ENCODE assay signal across 1 cellular context in the genomic region with DNA sequence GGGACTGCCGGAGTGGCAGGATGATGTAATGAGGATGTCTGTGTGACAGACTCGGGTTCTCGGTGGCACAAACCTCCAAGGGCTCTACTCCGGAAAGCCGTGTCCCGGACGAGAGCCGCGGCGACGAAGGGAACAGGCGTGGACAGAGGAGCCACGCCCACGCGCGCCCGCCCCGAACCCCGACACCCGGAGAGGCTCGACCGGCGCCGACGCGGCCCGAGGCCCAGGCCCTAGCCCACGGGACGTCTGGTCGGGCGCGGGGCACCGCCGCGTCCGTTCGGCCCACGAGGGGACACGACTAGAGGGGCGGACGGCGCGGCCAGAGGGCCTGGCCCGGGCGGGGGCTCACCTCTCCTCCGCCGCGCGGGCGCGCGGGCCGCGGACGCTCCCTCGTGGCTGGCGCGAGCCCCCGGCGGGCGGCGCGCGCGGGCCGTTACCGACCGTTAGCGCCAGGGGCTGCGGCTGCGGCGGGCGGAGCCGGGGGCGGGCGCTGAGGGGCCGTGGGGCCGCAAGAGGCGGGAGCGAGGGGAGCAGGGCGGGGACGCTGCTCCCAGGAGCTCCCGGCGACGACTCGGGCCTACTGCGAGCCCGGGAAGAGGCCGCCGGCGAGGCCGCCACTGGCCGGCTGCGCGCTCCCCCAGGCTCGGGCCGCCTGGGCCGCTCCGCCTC.
A peak's percentile ranks its signal among the peaks of the same experiment; 100 is the strongest.
TF ChIP-seq lines count a peak whose summit lies in the region.

No MANE protein-coding gene starts in this region.

TF ChIP-seq in HEK293, 187 proteins besides CTCF, POLR2A, EP300 and RAD21 (continued from another document and continues in another):
- TF ChIP-seq, protein P1, sequence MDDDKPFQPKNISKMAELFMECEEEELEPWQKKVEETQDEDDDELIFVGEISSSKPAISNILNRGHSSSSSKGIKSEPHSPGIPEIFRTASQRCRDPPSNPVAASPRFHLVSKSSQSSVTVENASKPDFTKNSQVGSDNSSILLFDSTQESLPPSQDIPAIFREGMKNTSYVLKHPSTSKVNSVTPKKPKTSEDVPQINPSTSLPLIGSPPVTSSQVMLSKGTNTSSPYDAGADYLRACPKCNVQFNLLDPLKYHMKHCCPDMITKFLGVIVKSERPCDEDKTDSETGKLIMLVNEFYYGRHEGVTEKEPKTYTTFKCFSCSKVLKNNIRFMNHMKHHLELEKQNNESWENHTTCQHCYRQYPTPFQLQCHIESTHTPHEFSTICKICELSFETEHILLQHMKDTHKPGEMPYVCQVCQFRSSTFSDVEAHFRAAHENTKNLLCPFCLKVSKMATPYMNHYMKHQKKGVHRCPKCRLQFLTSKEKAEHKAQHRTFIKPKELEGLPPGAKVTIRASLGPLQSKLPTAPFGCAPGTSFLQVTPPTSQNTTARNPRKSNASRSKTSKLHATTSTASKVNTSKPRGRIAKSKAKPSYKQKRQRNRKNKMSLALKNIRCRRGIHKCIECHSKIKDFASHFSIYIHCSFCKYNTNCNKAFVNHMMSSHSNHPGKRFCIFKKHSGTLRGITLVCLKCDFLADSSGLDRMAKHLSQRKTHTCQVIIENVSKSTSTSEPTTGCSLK (tag by site-specific recombination; IDR thresholded peaks at IDR 0.05): no peak
- TF ChIP-seq SCRT1 (tag by site-specific recombination; IDR thresholded peaks at IDR 0.05; ENCODE audit: borderline replicate concordance) (no peak), GLI4 (tag by site-specific recombination; IDR thresholded peaks at IDR 0.05) (no peak), ZNF16 (tag by site-specific recombination; IDR thresholded peaks at IDR 0.05; ENCODE audit: low read depth) (no peak), FEZF1 (tag by site-specific recombination; IDR thresholded peaks at IDR 0.05) (no peak), ZNF626 (tag by site-specific recombination; IDR thresholded peaks at IDR 0.05) (peak; percentile 20; the same call in 1 of the 2 replicates), ZNF202 (tag by site-specific recombination; IDR thresholded peaks at IDR 0.05; ENCODE audit: borderline replicate concordance) (no peak), KLF8 (tag by site-specific recombination; IDR thresholded peaks at IDR 0.05) (peak; percentile 40), REPIN1 (tag by site-specific recombination; IDR thresholded peaks at IDR 0.05; ENCODE audit: low read depth) (no peak), ZNF335 (tag by site-specific recombination; conservative IDR thresholded peaks at IDR 0.05) (no peak), ZNF416 (tag by site-specific recombination; IDR thresholded peaks at IDR 0.05) (no peak), ZBTB48 (tag by site-specific recombination; IDR thresholded peaks at IDR 0.05) (no peak), ZNF248 (tag by site-specific recombination; IDR thresholded peaks at IDR 0.05) (no peak), ZNF324 (tag by site-specific recombination; IDR thresholded peaks at IDR 0.05) (no peak), ZNF2 (tag by site-specific recombination; IDR thresholded peaks at IDR 0.05) (no peak), ZNF221 (tag by site-specific recombination; IDR thresholded peaks at IDR 0.05; ENCODE audit: borderline replicate concordance) (no peak), HOXC10 (CRISPR knock-in tag; IDR thresholded peaks at IDR 0.05) (peak; percentile 32; the same call in 1 of the 2 replicates), ZNF404 (tag by site-specific recombination; IDR thresholded peaks at IDR 0.05) (no peak), ZFHX2 (tag by site-specific recombination; conservative IDR thresholded peaks at IDR 0.05) (peak; percentile 46; the same call in 1 of the 2 replicates), ZNF623 (tag by site-specific recombination; IDR thresholded peaks at IDR 0.05) (no peak), ZNF585B (tag by site-specific recombination; IDR thresholded peaks at IDR 0.05) (no peak), SP2 (tag by site-specific recombination; IDR thresholded peaks at IDR 0.05) (peak; percentile 34; the same call in 1 of the 2 replicates), ZNF549 (tag by site-specific recombination; IDR thresholded peaks at IDR 0.05) (no peak), ZNF174 (tag by site-specific recombination; IDR thresholded peaks at IDR 0.05) (no peak), ZNF112 (tag by site-specific recombination; IDR thresholded peaks at IDR 0.05) (no peak), ZNF529 (tag by site-specific recombination; IDR thresholded peaks at IDR 0.05; ENCODE audit: insufficient replicate concordance) (no peak), ZNF544 (tag by site-specific recombination; IDR thresholded peaks at IDR 0.05) (no peak), SP3 (tag by site-specific recombination; IDR thresholded peaks at IDR 0.05) (peak; percentile 15; the same call in 1 of the 2 replicates), ZBTB17 (tag by site-specific recombination; IDR thresholded peaks at IDR 0.05) (no peak)
- TF ChIP-seq, protein P2, sequence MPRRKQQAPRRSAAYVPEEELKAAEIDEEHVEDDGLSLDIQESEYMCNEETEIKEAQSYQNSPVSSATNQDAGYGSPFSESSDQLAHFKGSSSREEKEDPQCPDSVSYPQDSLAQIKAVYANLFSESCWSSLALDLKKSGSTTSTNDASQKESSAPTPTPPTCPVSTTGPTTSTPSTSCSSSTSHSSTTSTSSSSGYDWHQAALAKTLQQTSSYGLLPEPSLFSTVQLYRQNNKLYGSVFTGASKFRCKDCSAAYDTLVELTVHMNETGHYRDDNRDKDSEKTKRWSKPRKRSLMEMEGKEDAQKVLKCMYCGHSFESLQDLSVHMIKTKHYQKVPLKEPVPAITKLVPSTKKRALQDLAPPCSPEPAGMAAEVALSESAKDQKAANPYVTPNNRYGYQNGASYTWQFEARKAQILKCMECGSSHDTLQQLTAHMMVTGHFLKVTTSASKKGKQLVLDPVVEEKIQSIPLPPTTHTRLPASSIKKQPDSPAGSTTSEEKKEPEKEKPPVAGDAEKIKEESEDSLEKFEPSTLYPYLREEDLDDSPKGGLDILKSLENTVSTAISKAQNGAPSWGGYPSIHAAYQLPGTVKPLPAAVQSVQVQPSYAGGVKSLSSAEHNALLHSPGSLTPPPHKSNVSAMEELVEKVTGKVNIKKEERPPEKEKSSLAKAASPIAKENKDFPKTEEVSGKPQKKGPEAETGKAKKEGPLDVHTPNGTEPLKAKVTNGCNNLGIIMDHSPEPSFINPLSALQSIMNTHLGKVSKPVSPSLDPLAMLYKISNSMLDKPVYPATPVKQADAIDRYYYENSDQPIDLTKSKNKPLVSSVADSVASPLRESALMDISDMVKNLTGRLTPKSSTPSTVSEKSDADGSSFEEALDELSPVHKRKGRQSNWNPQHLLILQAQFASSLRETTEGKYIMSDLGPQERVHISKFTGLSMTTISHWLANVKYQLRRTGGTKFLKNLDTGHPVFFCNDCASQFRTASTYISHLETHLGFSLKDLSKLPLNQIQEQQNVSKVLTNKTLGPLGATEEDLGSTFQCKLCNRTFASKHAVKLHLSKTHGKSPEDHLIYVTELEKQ (tag by site-specific recombination; IDR thresholded peaks at IDR 0.05; ENCODE audit: borderline replicate concordance): no peak
- TF ChIP-seq, protein P3, sequence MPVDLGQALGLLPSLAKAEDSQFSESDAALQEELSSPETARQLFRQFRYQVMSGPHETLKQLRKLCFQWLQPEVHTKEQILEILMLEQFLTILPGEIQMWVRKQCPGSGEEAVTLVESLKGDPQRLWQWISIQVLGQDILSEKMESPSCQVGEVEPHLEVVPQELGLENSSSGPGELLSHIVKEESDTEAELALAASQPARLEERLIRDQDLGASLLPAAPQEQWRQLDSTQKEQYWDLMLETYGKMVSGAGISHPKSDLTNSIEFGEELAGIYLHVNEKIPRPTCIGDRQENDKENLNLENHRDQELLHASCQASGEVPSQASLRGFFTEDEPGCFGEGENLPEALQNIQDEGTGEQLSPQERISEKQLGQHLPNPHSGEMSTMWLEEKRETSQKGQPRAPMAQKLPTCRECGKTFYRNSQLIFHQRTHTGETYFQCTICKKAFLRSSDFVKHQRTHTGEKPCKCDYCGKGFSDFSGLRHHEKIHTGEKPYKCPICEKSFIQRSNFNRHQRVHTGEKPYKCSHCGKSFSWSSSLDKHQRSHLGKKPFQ (tag by site-specific recombination; IDR thresholded peaks at IDR 0.05): no peak
- TF ChIP-seq, protein P4, sequence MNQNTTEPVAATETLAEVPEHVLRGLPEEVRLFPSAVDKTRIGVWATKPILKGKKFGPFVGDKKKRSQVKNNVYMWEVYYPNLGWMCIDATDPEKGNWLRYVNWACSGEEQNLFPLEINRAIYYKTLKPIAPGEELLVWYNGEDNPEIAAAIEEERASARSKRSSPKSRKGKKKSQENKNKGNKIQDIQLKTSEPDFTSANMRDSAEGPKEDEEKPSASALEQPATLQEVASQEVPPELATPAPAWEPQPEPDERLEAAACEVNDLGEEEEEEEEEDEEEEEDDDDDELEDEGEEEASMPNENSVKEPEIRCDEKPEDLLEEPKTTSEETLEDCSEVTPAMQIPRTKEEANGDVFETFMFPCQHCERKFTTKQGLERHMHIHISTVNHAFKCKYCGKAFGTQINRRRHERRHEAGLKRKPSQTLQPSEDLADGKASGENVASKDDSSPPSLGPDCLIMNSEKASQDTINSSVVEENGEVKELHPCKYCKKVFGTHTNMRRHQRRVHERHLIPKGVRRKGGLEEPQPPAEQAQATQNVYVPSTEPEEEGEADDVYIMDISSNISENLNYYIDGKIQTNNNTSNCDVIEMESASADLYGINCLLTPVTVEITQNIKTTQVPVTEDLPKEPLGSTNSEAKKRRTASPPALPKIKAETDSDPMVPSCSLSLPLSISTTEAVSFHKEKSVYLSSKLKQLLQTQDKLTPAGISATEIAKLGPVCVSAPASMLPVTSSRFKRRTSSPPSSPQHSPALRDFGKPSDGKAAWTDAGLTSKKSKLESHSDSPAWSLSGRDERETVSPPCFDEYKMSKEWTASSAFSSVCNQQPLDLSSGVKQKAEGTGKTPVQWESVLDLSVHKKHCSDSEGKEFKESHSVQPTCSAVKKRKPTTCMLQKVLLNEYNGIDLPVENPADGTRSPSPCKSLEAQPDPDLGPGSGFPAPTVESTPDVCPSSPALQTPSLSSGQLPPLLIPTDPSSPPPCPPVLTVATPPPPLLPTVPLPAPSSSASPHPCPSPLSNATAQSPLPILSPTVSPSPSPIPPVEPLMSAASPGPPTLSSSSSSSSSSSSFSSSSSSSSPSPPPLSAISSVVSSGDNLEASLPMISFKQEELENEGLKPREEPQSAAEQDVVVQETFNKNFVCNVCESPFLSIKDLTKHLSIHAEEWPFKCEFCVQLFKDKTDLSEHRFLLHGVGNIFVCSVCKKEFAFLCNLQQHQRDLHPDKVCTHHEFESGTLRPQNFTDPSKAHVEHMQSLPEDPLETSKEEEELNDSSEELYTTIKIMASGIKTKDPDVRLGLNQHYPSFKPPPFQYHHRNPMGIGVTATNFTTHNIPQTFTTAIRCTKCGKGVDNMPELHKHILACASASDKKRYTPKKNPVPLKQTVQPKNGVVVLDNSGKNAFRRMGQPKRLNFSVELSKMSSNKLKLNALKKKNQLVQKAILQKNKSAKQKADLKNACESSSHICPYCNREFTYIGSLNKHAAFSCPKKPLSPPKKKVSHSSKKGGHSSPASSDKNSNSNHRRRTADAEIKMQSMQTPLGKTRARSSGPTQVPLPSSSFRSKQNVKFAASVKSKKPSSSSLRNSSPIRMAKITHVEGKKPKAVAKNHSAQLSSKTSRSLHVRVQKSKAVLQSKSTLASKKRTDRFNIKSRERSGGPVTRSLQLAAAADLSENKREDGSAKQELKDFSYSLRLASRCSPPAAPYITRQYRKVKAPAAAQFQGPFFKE (tag by site-specific recombination; IDR thresholded peaks at IDR 0.05; ENCODE audit: borderline replicate concordance): no peak
- TF ChIP-seq, protein P5, sequence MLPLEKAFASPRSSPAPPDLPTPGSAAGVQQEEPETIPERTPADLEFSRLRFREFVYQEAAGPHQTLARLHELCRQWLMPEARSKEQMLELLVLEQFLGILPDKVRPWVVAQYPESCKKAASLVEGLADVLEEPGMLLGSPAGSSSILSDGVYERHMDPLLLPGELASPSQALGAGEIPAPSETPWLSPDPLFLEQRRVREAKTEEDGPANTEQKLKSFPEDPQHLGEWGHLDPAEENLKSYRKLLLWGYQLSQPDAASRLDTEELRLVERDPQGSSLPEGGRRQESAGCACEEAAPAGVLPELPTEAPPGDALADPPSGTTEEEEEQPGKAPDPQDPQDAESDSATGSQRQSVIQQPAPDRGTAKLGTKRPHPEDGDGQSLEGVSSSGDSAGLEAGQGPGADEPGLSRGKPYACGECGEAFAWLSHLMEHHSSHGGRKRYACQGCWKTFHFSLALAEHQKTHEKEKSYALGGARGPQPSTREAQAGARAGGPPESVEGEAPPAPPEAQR (tag by site-specific recombination; IDR thresholded peaks at IDR 0.05): no peak
- TF ChIP-seq, protein P6, sequence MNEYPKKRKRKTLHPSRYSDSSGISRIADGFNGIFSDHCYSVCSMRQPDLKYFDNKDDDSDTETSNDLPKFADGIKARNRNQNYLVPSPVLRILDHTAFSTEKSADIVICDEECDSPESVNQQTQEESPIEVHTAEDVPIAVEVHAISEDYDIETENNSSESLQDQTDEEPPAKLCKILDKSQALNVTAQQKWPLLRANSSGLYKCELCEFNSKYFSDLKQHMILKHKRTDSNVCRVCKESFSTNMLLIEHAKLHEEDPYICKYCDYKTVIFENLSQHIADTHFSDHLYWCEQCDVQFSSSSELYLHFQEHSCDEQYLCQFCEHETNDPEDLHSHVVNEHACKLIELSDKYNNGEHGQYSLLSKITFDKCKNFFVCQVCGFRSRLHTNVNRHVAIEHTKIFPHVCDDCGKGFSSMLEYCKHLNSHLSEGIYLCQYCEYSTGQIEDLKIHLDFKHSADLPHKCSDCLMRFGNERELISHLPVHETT (tag by site-specific recombination; IDR thresholded peaks at IDR 0.05): no peak
- TF ChIP-seq, protein P7, sequence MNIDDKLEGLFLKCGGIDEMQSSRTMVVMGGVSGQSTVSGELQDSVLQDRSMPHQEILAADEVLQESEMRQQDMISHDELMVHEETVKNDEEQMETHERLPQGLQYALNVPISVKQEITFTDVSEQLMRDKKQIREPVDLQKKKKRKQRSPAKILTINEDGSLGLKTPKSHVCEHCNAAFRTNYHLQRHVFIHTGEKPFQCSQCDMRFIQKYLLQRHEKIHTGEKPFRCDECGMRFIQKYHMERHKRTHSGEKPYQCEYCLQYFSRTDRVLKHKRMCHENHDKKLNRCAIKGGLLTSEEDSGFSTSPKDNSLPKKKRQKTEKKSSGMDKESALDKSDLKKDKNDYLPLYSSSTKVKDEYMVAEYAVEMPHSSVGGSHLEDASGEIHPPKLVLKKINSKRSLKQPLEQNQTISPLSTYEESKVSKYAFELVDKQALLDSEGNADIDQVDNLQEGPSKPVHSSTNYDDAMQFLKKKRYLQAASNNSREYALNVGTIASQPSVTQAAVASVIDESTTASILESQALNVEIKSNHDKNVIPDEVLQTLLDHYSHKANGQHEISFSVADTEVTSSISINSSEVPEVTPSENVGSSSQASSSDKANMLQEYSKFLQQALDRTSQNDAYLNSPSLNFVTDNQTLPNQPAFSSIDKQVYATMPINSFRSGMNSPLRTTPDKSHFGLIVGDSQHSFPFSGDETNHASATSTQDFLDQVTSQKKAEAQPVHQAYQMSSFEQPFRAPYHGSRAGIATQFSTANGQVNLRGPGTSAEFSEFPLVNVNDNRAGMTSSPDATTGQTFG (tag by site-specific recombination; IDR thresholded peaks at IDR 0.05; ENCODE audit: borderline replicate concordance): no peak
- TF ChIP-seq, protein P8, sequence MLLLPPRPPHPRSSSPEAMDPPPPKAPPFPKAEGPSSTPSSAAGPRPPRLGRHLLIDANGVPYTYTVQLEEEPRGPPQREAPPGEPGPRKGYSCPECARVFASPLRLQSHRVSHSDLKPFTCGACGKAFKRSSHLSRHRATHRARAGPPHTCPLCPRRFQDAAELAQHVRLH (tag by site-specific recombination; IDR thresholded peaks at IDR 0.05): no peak
